18 cellular contexts compared by ENCODE assay signal in genomic region chr1:210647406-210648333, GRCh38.
A peak's percentile ranks its signal among the peaks of the same experiment; 100 is the strongest.
DNase-seq lines count a peak whose midpoint lies in the region; ATAC-seq and TF ChIP-seq lines count a peak whose summit lies in the region.
"Had no signal": no experiment of that assay in that cellular context is flagged by ENCODE, and none has a peak within 500 bp of the region (broad histone marks: within the 10 kb centered on the region; RNA-seq: fewer than 3 reads in every experiment).

No MANE protein-coding gene starts in this region.

- H3K27me3 ChIP-seq in WERI-Rb-1 (ENCODE audit: insufficient read depth, low read depth, severe bottlenecking), result no peaks in the 10 kb centered on the region
- H3K27me3 ChIP-seq: esophagus muscularis mucosa had no signal

- H3K36me3 Mint-ChIP-seq in CD14-positive monocyte, result no peaks in the 10 kb centered on the region
- H3K36me3 Mint-ChIP-seq: CD4-positive, CD25-positive, alpha-beta regulatory T cell; type B pancreatic cell had no signal

- no peaks in the 10 kb centered on the region for H3K36me3 ChIP-seq in WERI-Rb-1
- H3K36me3 ChIP-seq: esophagus muscularis mucosa had no signal

- H3K4me3 ChIP-seq in fibroblast of pulmonary artery (replicated peaks; ENCODE audit: low read depth, low read length), result no peak overlapping the region
- no peak overlapping the region for H3K4me3 ChIP-seq in WERI-Rb-1 (ENCODE audit: low read depth, low read length)
- H3K4me3 ChIP-seq: esophagus muscularis mucosa, skin epidermis had no signal

- no peaks in the 10 kb centered on the region for H3K9me3 Mint-ChIP-seq in stimulated activated naive CD8-positive, alpha-beta T cell treated with anti-CD3 and anti-CD28 coated beads, Interleukin-15, amount 100 ng/mL, for 72 hours
- H3K9me3 Mint-ChIP-seq in CD14-positive monocyte, result peaks cover 0 to 2% (median 0%) of the 10 kb centered on the region in 7 donors
- H3K9me3 Mint-ChIP-seq: activated B cell treated with CpG ODN at 0.5 μM for 24 hours, IgD-negative memory B cell, type B pancreatic cell had no signal

- H3K4me3 Mint-ChIP-seq in stimulated activated naive CD8-positive, alpha-beta T cell treated with anti-CD3 and anti-CD28 coated beads, Interleukin-15, amount 100 ng/mL, for 72 hours, result no peak overlapping the region
- no peak overlapping the region for H3K4me3 Mint-ChIP-seq in CD14-positive monocyte
- H3K4me3 Mint-ChIP-seq: activated B cell treated with CpG ODN at 0.5 μM for 24 hours; CD4-positive, CD25-positive, alpha-beta regulatory T cell; IgD-negative memory B cell; type B pancreatic cell had no signal

- ATAC-seq in stimulated activated naive CD8-positive, alpha-beta T cell treated with anti-CD3 and anti-CD28 coated beads, Interleukin-15, amount 100 ng/mL, for 72 hours, result peak; percentile 55
- no peak for ATAC-seq in stimulated activated naive CD8-positive, alpha-beta T cell treated with anti-CD3 and anti-CD28 coated beads, Interleukin-15, Interleukin-2, amounts not matched to agents 100 U/mL and 50 U/mL, for 24 hours

- no peaks in the 10 kb centered on the region for H3K9me3 ChIP-seq in WERI-Rb-1 (ENCODE audit: severe bottlenecking)
- H3K9me3 ChIP-seq: esophagus muscularis mucosa had no signal

- H3K27ac Mint-ChIP-seq in stimulated activated naive CD8-positive, alpha-beta T cell treated with anti-CD3 and anti-CD28 coated beads, Interleukin-15, amount 100 ng/mL, for 72 hours, result peak overlapping the region in 1 of 2 donors; percentile 79
- H3K27ac Mint-ChIP-seq in CD14-positive monocyte, result no peak overlapping the region
- H3K27ac Mint-ChIP-seq: activated B cell treated with CpG ODN at 0.5 μM for 24 hours; CD4-positive, CD25-positive, alpha-beta regulatory T cell; IgD-negative memory B cell; type B pancreatic cell had no signal

- no peak for TF ChIP-seq CTCF in fibroblast of pulmonary artery (IDR thresholded peaks at IDR 0.05; ENCODE audit: low read length, missing control alignments)
- no peak for TF ChIP-seq CTCF in WERI-Rb-1 (IDR thresholded peaks at IDR 0.05; ENCODE audit: low read depth, low read length)
- TF ChIP-seq CTCF in CD14-positive monocyte (IDR thresholded peaks at IDR 0.05), result no peak

- no peaks in the 10 kb centered on the region for H3K27me3 Mint-ChIP-seq in stimulated activated naive CD8-positive, alpha-beta T cell treated with anti-CD3 and anti-CD28 coated beads, Interleukin-15, amount 100 ng/mL, for 72 hours
- no peaks in the 10 kb centered on the region for H3K27me3 Mint-ChIP-seq in CD14-positive monocyte (ENCODE audit: low read depth in 3 of 3)
- H3K27me3 Mint-ChIP-seq: activated B cell treated with CpG ODN at 0.5 μM for 24 hours; CD4-positive, CD25-positive, alpha-beta regulatory T cell; IgD-negative memory B cell; type B pancreatic cell had no signal

- no peak for DNase-seq in stimulated activated naive CD8-positive, alpha-beta T cell treated with anti-CD3 and anti-CD28 coated beads, Interleukin-15, amount 100 ng/mL, for 72 hours
- no peak for DNase-seq in stimulated activated naive CD8-positive, alpha-beta T cell treated with anti-CD3 and anti-CD28 coated beads, Interleukin-15, Interleukin-2, amounts not matched to agents 100 U/mL and 50 U/mL, for 24 hours
- DNase-seq in NCI-H82 (lab: John Stamatoyannopoulos, UW), result peak; percentile 91
- DNase-seq in fibroblast of pulmonary artery (ENCODE audit: low read depth), result peak; percentile 4
- no peak for DNase-seq in WERI-Rb-1
- no peak for DNase-seq in activated CD4-positive, alpha-beta T cell treated with anti-CD3 and anti-CD28 coated beads, Interleukin-2, amount 50 U/mL, for 48 hours
- DNase-seq in CD14-positive monocyte (ENCODE audit: low spot score), result no peak
- DNase-seq in epidermal melanocyte (ENCODE audit: insufficient read length, low spot score), result no peak
- DNase-seq: activated B cell treated with CpG ODN at 0.5 μM for 24 hours; CD4-positive, CD25-positive, alpha-beta regulatory T cell; cerebellar nuclear complex; HCEC 1CT; NCI-H2227 treated with DMSO at 0.1 percent for 48 hours; Right ventricle myocardium superior had no signal

- intact Hi-C loops in CD14-positive monocyte (cut with micrococcal nuclease), result no loop called here

- H3K4me1 Mint-ChIP-seq in stimulated activated naive CD8-positive, alpha-beta T cell treated with anti-CD3 and anti-CD28 coated beads, Interleukin-15, amount 100 ng/mL, for 72 hours, result peaks cover 13% of the 10 kb centered on the region
- no peaks in the 10 kb centered on the region for H3K4me1 Mint-ChIP-seq in CD14-positive monocyte
- H3K4me1 Mint-ChIP-seq: activated B cell treated with CpG ODN at 0.5 μM for 24 hours; CD4-positive, CD25-positive, alpha-beta regulatory T cell had no signal

- no peak overlapping the region for H3K27ac ChIP-seq in WERI-Rb-1
- H3K27ac ChIP-seq: esophagus muscularis mucosa, skin epidermis had no signal

Comparison
In these comparisons a context has a peak if more than half of its experiments do, and no peak if none do; other contexts are left out.
1. DNase-seq: peak in NCI-H82 (single experiment) and fibroblast of pulmonary artery (single experiment); none in stimulated activated naive CD8-positive, alpha-beta T cell treated with anti-CD3 and anti-CD28 coated beads, Interleukin-15, amount 100 ng/mL, for 72 hours (0 of 2), stimulated activated naive CD8-positive, alpha-beta T cell treated with anti-CD3 and anti-CD28 coated beads, Interleukin-15, Interleukin-2, amounts not matched to agents 100 U/mL and 50 U/mL, for 24 hours (single experiment), WERI-Rb-1 (single experiment), activated CD4-positive, alpha-beta T cell treated with anti-CD3 and anti-CD28 coated beads, Interleukin-2, amount 50 U/mL, for 48 hours (0 of 2), CD14-positive monocyte (single experiment) and epidermal melanocyte (single experiment).